Comparison of ENCODE assay signal across 28 cellular contexts in the genomic region with DNA sequence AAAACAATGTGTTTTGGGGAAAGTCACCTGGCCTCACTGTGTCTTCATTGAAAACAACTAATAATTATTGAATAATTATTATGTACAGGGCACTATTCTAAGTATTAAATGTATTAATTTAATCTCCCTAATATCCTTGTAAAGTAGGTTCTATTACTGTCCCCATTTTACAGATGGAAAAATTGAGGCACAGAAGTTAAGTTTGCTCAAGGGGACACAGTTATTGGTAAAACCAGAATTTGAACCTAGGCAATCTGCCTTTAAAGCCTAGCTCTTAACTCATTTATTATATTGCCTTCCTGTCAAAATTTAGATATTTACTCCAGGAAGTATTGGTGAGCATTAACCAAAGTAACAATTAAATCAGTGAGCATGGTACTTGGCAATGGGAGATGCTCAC.
"Had no signal": no experiment of that assay in that cellular context is flagged by ENCODE, and none has a peak within 500 bp of the region (broad histone marks: within the 10 kb centered on the region; RNA-seq: fewer than 3 reads in every experiment).

No MANE protein-coding gene starts in this region.

- FAIRE-seq: colon, endometrium, endothelial cell of umbilical vein, frontal cortex had no signal

- H3K9me3 ChIP-seq: colonic mucosa, esophagus muscularis mucosa, esophagus squamous epithelium, gastrocnemius medialis, gastroesophageal sphincter, heart left ventricle, heart right ventricle had no signal

- H3K27ac ChIP-seq: colonic mucosa, coronary artery, dorsolateral prefrontal cortex, epithelial cell of prostate, esophagus muscularis mucosa, esophagus squamous epithelium, foreskin keratinocyte, gastrocnemius medialis, gastroesophageal sphincter, heart left ventricle, heart right ventricle had no signal

- H3K27me3 ChIP-seq: colonic mucosa, dorsolateral prefrontal cortex, esophagus muscularis mucosa, esophagus squamous epithelium, foreskin keratinocyte, gastrocnemius medialis, gastroesophageal sphincter, heart left ventricle, heart right ventricle had no signal

- ATAC-seq: effector memory CD8-positive, alpha-beta T cell; esophagus mucosa; foreskin keratinocyte; gastrocnemius medialis; gastroesophageal sphincter; heart left ventricle; heart right ventricle had no signal

- H3K36me3 ChIP-seq: colonic mucosa, gastrocnemius medialis had no signal

- DNase-seq: colonic mucosa; cortex of kidney; dermis blood vessel endothelial cell; dorsolateral prefrontal cortex; effector CD4-positive, alpha-beta T cell; effector CD8-positive, alpha-beta T cell; effector memory CD4-positive, alpha-beta T cell; effector memory CD8-positive, alpha-beta T cell; endodermal cell; erythroblast; esophagus squamous epithelium; foreskin fibroblast; foreskin keratinocyte; foreskin melanocyte; gastrocnemius medialis; glutamatergic neuron; head of caudate nucleus; heart left ventricle; heart right ventricle had no signal

- H3K4me1 ChIP-seq: colonic mucosa, esophagus muscularis mucosa, esophagus squamous epithelium, foreskin keratinocyte, gastrocnemius medialis, gastroesophageal sphincter had no signal

- H3K4me3 ChIP-seq: colonic mucosa, coronary artery, dorsolateral prefrontal cortex, esophagus muscularis mucosa, esophagus squamous epithelium, gastrocnemius medialis, gastroesophageal sphincter, heart left ventricle, heart right ventricle had no signal
